21 cellular contexts compared by ENCODE assay signal in the genomic region with DNA sequence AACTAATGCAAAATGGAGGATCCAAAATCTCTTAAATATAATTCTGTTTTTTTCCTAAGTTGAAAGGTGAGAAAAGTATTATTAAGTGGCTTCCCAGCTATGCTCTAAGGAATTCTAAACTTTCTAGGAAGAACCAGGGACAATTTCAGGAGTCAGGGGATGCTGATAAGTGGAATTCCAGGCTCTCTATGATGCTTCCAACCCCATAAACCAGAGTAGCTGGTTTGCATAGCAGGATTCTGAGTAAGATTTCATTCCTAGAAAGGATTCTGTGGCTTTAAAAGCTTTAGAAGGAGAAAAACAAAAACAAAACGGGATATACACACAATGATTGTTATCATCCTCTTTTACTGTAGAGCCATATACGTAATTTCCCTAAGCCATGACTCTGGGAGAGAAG.
"Had no signal": no experiment of that assay in that cellular context is flagged by ENCODE, and none has a peak within 500 bp of the region (broad histone marks: within the 10 kb centered on the region; RNA-seq: fewer than 3 reads in every experiment).

No MANE protein-coding gene starts in this region.

- H3K36me3 Mint-ChIP-seq: WTC11 had no signal

- H3K27ac ChIP-seq: ascending aorta, dorsolateral prefrontal cortex, lower lobe of right lung, skin epidermis, transverse colon, vagina had no signal

- H3K9me3 ChIP-seq: ascending aorta, transverse colon, vagina had no signal

- ATAC-seq: activated CD8-positive, alpha-beta T cell treated with anti-CD3 and anti-CD28 coated beads, Interleukin-2, amount 10 ng/mL, durations not matched to agents 7 days and 5 days; activated T-cell treated with anti-CD3 and anti-CD28 coated beads, Interleukin-2, amount 50 U/mL, for 72 hours; lower lobe of right lung; natural killer cell treated with Interleukin-12 subunit alpha and Interleukin-12 subunit beta and Interleukin-15 and Interleukin-18, amount 100 ng/mL, for 72 hours; WTC11 had no signal

- H3K4me1 ChIP-seq: ascending aorta, lower lobe of right lung, transverse colon, vagina had no signal

- H3K36me3 ChIP-seq: ascending aorta, lower lobe of right lung, transverse colon, vagina had no signal

- H3K4me3 ChIP-seq: ascending aorta, dorsolateral prefrontal cortex, lower lobe of right lung, skin epidermis, transverse colon, vagina had no signal

- H3K27me3 ChIP-seq: ascending aorta, dorsolateral prefrontal cortex, transverse colon, vagina had no signal

- H3K27me3 Mint-ChIP-seq: activated CD4-positive, alpha-beta T cell treated with anti-CD3 and anti-CD28 coated beads, Interleukin-2, amount 10 ng/mL, durations not matched to agents 24 days and 14 days; activated naive CD8-positive, alpha-beta T cell treated with anti-CD3 and anti-CD28 coated beads for 36 hours; natural killer cell treated with Interleukin-12 subunit alpha and Interleukin-12 subunit beta and Interleukin-15 and Interleukin-18, amount 100 ng/mL, for 72 hours had no signal

- H3K4me3 Mint-ChIP-seq: activated CD4-positive, alpha-beta T cell treated with anti-CD3 and anti-CD28 coated beads, Interleukin-2, amount 10 ng/mL, durations not matched to agents 24 days and 14 days; activated CD8-positive, alpha-beta T cell treated with anti-CD3 and anti-CD28 coated beads, Interleukin-2, amount 10 ng/mL, durations not matched to agents 7 days and 5 days; activated naive CD8-positive, alpha-beta T cell treated with anti-CD3 and anti-CD28 coated beads for 36 hours; activated T-cell treated with anti-CD3 and anti-CD28 coated beads, Interleukin-2, amount 50 U/mL, for 72 hours; endodermal cell; natural killer cell treated with Interleukin-12 subunit alpha and Interleukin-12 subunit beta and Interleukin-15 and Interleukin-18, amount 100 ng/mL, for 72 hours; WTC11 had no signal

- H3K4me1 Mint-ChIP-seq: activated CD4-positive, alpha-beta T cell treated with anti-CD3 and anti-CD28 coated beads, Interleukin-2, amount 10 ng/mL, durations not matched to agents 24 days and 14 days; endodermal cell; WTC11 had no signal

- DNase-seq: activated CD4-positive, alpha-beta T cell treated with anti-CD3 and anti-CD28 coated beads, Interleukin-2, amount 10 ng/mL, durations not matched to agents 24 days and 14 days; activated CD8-positive, alpha-beta memory T cell treated with anti-CD3 and anti-CD28 coated beads, Interleukin-2, amount 50 U/mL, for 4 hours; activated CD8-positive, alpha-beta T cell treated with anti-CD3 and anti-CD28 coated beads, Interleukin-2, amount 10 ng/mL, durations not matched to agents 7 days and 5 days; activated gamma-delta T cell treated with Interleukin-2 at 50 U/mL for 16 hours; activated naive CD8-positive, alpha-beta T cell treated with anti-CD3 and anti-CD28 coated beads for 36 hours; activated T-cell treated with anti-CD3 and anti-CD28 coated beads, Interleukin-2, amount 50 U/mL, for 72 hours; dorsolateral prefrontal cortex; endodermal cell; erythroblast; glutamatergic neuron; hypothalamus; lower lobe of right lung; stimulated activated CD4-positive, alpha-beta T cell treated with anti-CD3 and anti-CD28 coated beads, Interleukin-4, amount 100 ng/mL, for 24 hours; stimulated activated naive CD4-positive, alpha-beta T cell; SW 1271; transverse colon had no signal

- H3K27ac Mint-ChIP-seq: activated CD4-positive, alpha-beta T cell treated with anti-CD3 and anti-CD28 coated beads, Interleukin-2, amount 10 ng/mL, durations not matched to agents 24 days and 14 days; activated CD8-positive, alpha-beta T cell treated with anti-CD3 and anti-CD28 coated beads, Interleukin-2, amount 10 ng/mL, durations not matched to agents 7 days and 5 days; activated naive CD8-positive, alpha-beta T cell treated with anti-CD3 and anti-CD28 coated beads for 36 hours; activated T-cell treated with anti-CD3 and anti-CD28 coated beads, Interleukin-2, amount 50 U/mL, for 72 hours; endodermal cell; natural killer cell treated with Interleukin-12 subunit alpha and Interleukin-12 subunit beta and Interleukin-15 and Interleukin-18, amount 100 ng/mL, for 72 hours; WTC11 had no signal
